ENCODE assay signal across 1 cellular context in the genomic region with DNA sequence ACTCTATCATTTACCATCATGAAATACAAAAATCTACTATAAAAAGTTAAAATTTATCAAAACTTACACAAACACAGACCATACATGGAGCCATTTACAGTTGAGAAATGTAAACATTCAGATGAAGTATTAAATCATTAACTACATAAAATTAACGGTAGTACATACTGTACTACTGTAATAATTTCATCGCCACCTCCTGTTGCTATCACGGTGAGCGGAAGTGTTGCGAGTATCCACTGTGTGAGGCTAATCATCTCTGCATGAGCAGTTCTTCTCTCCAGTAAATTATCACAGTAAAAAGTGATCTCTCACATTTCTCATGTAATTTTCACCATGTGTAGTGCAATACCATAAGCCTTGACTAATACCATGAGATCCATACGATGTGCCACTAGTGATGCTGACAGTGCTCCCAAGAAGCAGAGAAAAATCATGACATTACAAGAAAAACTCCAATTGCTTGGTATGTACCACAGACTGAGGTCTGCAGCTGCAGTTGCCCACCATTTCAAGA.
TF ChIP-seq lines count a peak whose summit lies in the region.

No MANE protein-coding gene starts in this region.

TF ChIP-seq in SK-N-SH treated with all-trans-retinoic acid at 6 μM for 48 hours, 23 proteins besides CTCF, POLR2A, EP300 and RAD21:
- TF ChIP-seq, protein P1, sequence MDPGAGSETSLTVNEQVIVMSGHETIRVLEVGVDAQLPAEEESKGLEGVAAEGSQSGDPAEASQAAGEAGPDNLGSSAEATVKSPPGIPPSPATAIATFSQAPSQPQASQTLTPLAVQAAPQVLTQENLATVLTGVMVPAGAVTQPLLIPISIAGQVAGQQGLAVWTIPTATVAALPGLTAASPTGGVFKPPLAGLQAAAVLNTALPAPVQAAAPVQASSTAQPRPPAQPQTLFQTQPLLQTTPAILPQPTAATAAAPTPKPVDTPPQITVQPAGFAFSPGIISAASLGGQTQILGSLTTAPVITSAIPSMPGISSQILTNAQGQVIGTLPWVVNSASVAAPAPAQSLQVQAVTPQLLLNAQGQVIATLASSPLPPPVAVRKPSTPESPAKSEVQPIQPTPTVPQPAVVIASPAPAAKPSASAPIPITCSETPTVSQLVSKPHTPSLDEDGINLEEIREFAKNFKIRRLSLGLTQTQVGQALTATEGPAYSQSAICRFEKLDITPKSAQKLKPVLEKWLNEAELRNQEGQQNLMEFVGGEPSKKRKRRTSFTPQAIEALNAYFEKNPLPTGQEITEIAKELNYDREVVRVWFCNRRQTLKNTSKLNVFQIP (CRISPR knock-in tag; IDR thresholded peaks at IDR 0.05; ENCODE audit: borderline replicate concordance, low read depth): no peak
- no peak for TF ChIP-seq ZFP3 (CRISPR knock-in tag; IDR thresholded peaks at IDR 0.05)
TF ChIP-seq in SK-N-SH treated with all-trans-retinoic acid at 6 μM for 48 hours: peak in this region for 0.
